Comparison of ENCODE assay signal across 1 cellular context in the genomic region with DNA sequence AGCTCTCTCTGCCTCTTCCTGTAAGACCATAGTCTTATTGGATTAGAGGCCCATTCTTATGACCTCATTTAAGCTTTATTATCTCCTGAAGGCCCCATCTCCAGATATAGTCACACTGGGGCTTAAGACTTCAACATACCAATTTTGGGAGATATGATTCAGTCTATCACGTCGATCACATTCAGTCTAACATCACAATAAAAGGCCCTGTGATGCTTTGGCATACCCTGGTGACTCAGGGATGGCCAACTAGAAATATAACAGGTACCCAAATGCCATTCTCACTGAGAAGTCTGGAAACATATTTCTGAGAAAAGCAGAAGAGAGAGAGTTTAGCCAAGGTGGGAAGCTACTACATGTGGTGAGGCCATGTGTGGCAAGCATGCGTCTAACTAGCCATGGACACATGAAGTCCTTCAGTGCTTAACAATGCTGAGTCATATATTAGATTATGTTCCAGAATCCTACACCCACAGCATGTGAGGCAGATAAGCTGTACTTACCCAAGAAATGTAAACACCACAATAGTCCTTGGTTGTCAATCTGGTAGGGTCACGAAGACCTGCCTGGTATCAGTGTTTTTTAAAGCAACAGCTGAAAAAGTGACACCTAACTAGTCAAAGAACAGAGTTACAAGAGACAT.
TF ChIP-seq lines count a peak whose summit lies in the region.

No MANE protein-coding gene starts in this region.

TF ChIP-seq in K562, 482 proteins besides CTCF, POLR2A, EP300 and RAD21 (continued from another document and continues in another):
- TF ChIP-seq, protein P1, sequence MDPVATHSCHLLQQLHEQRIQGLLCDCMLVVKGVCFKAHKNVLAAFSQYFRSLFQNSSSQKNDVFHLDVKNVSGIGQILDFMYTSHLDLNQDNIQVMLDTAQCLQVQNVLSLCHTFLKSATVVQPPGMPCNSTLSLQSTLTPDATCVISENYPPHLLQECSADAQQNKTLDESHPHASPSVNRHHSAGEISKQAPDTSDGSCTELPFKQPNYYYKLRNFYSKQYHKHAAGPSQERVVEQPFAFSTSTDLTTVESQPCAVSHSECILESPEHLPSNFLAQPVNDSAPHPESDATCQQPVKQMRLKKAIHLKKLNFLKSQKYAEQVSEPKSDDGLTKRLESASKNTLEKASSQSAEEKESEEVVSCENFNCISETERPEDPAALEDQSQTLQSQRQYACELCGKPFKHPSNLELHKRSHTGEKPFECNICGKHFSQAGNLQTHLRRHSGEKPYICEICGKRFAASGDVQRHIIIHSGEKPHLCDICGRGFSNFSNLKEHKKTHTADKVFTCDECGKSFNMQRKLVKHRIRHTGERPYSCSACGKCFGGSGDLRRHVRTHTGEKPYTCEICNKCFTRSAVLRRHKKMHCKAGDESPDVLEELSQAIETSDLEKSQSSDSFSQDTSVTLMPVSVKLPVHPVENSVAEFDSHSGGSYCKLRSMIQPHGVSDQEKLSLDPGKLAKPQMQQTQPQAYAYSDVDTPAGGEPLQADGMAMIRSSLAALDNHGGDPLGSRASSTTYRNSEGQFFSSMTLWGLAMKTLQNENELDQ (CRISPR knock-in tag; IDR thresholded peaks at IDR 0.05; ENCODE audit: borderline replicate concordance): no peak
- no peak for TF ChIP-seq ZNF778 (CRISPR knock-in tag; IDR thresholded peaks at IDR 0.05)
- peak in 1 of 2 experiments; percentile 76; a peak in 2 of 4 replicates for TF ChIP-seq FOXA3 (CRISPR knock-in tag; conservative IDR thresholded peaks at IDR 0.05 in 1 of 2, IDR thresholded peaks at IDR 0.05 in 1 of 2)
- no peak for TF ChIP-seq ZBTB1 (CRISPR knock-in tag; IDR thresholded peaks at IDR 0.05; ENCODE audit: borderline replicate concordance, low read depth)
- no peak for TF ChIP-seq PREB (CRISPR knock-in tag; IDR thresholded peaks at IDR 0.05)
- peak; percentile 78 for TF ChIP-seq ZNF316 (IDR thresholded peaks at IDR 0.05)
- no peak for TF ChIP-seq SMARCE1 (IDR thresholded peaks at IDR 0.05)
- TF ChIP-seq MTA3 (IDR thresholded peaks at IDR 0.05; ENCODE audit: borderline replicate concordance): no peak
- TF ChIP-seq EWSR1 (IDR thresholded peaks at IDR 0.05; ENCODE audit: borderline replicate concordance, low read depth, partially characterized antibody): no peak
- TF ChIP-seq ZFP30 (CRISPR knock-in tag; IDR thresholded peaks at IDR 0.05; ENCODE audit: borderline replicate concordance): no peak
- no peak for TF ChIP-seq MYC (IDR thresholded peaks at IDR 0.05; ENCODE audit: low read depth, low read length)
- no peak for TF ChIP-seq MYC (CRISPR knock-in tag; IDR thresholded peaks at IDR 0.05; ENCODE audit: borderline replicate concordance, low read depth)
- TF ChIP-seq KLF1 (tag; IDR thresholded peaks at IDR 0.05): no peak
- TF ChIP-seq SLC30A9 (CRISPR knock-in tag; IDR thresholded peaks at IDR 0.05): no peak
- no peak for TF ChIP-seq PHB (CRISPR knock-in tag; IDR thresholded peaks at IDR 0.05)
- no peak for TF ChIP-seq ZBTB5 (IDR thresholded peaks at IDR 0.05)
- TF ChIP-seq CBFA2T3 (IDR thresholded peaks at IDR 0.05): peak; percentile 47; the same call in 1 of the 2 replicates
- TF ChIP-seq TEAD4 (IDR thresholded peaks at IDR 0.05; ENCODE audit: low read length): peak; percentile 35; the same call in 1 of the 2 replicates
- no peak for TF ChIP-seq TEAD4 (CRISPR knock-in tag; IDR thresholded peaks at IDR 0.05; ENCODE audit: borderline replicate concordance)
- peak; percentile 66 for TF ChIP-seq BHLHE40 (IDR thresholded peaks at IDR 0.05; ENCODE audit: low read length)
- no peak for TF ChIP-seq SETDB1 (IDR thresholded peaks at IDR 0.05; ENCODE audit: low read length)
- no peak for TF ChIP-seq E2F8 (IDR thresholded peaks at IDR 0.05; ENCODE audit: low read depth, partially characterized antibody)
- TF ChIP-seq C11orf30 (IDR thresholded peaks at IDR 0.05; ENCODE audit: low read depth): peak; percentile 62; the same call in 1 of the 2 replicates
- peak; percentile 54 to 64; a peak in 2 of 4 replicates for TF ChIP-seq KDM1A (IDR thresholded peaks at IDR 0.05)
- TF ChIP-seq ELF2 (CRISPR knock-in tag; IDR thresholded peaks at IDR 0.05): no peak
- no peak for TF ChIP-seq CBFA2T2 (conservative IDR thresholded peaks at IDR 0.05)
- TF ChIP-seq USF1 (CRISPR knock-in tag; IDR thresholded peaks at IDR 0.05): no peak
- no peak for TF ChIP-seq ATF3 (IDR thresholded peaks at IDR 0.05)
- TF ChIP-seq ATF3 (CRISPR knock-in tag; conservative IDR thresholded peaks at IDR 0.05): no peak
- TF ChIP-seq NFE2L1 (tag; IDR thresholded peaks at IDR 0.05; ENCODE audit: borderline replicate concordance, low read depth): peak; percentile 65
- TF ChIP-seq SRSF3 (IDR thresholded peaks at IDR 0.05; ENCODE audit: insufficient read depth, low read length): no peak
- no peak for TF ChIP-seq NCOA2 (IDR thresholded peaks at IDR 0.05; ENCODE audit: partially characterized antibody in 2 of 2)
- TF ChIP-seq SP2 (IDR thresholded peaks at IDR 0.05; ENCODE audit: extremely low read depth, low read depth, low read length, poor library complexity, severe bottlenecking): no peak
- no peak for TF ChIP-seq BRD9 (IDR thresholded peaks at IDR 0.05; ENCODE audit: low read depth, partially characterized antibody)
- no peak for TF ChIP-seq MBD1 (CRISPR knock-in tag; IDR thresholded peaks at IDR 0.05)
- TF ChIP-seq RAD51 (IDR thresholded peaks at IDR 0.05; ENCODE audit: borderline replicate concordance, low read depth): no peak
- no peak for TF ChIP-seq U2AF1 (optimal IDR thresholded peaks at IDR 0.05; ENCODE audit: low read depth, low read length)
- no peak for TF ChIP-seq TCF7L2 (IDR thresholded peaks at IDR 0.05; ENCODE audit: low read depth, low read length)
- TF ChIP-seq RBBP5 (IDR thresholded peaks at IDR 0.05; ENCODE audit: borderline replicate concordance, insufficient read depth, low read length, poor library complexity, severe bottlenecking): no peak
- no peak for TF ChIP-seq OTX1 (CRISPR knock-in tag; IDR thresholded peaks at IDR 0.05)
- TF ChIP-seq SPI1 (IDR thresholded peaks at IDR 0.05; ENCODE audit: borderline replicate concordance, low read depth, low read length): no peak
- TF ChIP-seq ZNF133 (CRISPR knock-in tag; IDR thresholded peaks at IDR 0.05): no peak
- TF ChIP-seq SNRNP70 (optimal IDR thresholded peaks at IDR 0.05; ENCODE audit: low read depth, low read length): no peak
- TF ChIP-seq LEF1 (IDR thresholded peaks at IDR 0.05): no peak
- TF ChIP-seq, protein P2, sequence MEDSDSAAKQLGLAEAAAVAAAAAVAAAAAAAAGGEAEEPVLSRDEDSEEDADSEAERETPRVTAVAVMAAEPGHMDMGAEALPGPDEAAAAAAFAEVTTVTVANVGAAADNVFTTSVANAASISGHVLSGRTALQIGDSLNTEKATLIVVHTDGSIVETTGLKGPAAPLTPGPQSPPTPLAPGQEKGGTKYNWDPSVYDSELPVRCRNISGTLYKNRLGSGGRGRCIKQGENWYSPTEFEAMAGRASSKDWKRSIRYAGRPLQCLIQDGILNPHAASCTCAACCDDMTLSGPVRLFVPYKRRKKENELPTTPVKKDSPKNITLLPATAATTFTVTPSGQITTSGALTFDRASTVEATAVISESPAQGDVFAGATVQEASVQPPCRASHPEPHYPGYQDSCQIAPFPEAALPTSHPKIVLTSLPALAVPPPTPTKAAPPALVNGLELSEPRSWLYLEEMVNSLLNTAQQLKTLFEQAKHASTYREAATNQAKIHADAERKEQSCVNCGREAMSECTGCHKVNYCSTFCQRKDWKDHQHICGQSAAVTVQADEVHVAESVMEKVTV (CRISPR knock-in tag; IDR thresholded peaks at IDR 0.05): no peak
- TF ChIP-seq SMARCA5 (IDR thresholded peaks at IDR 0.05): no peak
- no peak for TF ChIP-seq NR3C1 (CRISPR knock-in tag; IDR thresholded peaks at IDR 0.05)
